Comparison of ENCODE assay signal across 1 cellular context in the genomic region with DNA sequence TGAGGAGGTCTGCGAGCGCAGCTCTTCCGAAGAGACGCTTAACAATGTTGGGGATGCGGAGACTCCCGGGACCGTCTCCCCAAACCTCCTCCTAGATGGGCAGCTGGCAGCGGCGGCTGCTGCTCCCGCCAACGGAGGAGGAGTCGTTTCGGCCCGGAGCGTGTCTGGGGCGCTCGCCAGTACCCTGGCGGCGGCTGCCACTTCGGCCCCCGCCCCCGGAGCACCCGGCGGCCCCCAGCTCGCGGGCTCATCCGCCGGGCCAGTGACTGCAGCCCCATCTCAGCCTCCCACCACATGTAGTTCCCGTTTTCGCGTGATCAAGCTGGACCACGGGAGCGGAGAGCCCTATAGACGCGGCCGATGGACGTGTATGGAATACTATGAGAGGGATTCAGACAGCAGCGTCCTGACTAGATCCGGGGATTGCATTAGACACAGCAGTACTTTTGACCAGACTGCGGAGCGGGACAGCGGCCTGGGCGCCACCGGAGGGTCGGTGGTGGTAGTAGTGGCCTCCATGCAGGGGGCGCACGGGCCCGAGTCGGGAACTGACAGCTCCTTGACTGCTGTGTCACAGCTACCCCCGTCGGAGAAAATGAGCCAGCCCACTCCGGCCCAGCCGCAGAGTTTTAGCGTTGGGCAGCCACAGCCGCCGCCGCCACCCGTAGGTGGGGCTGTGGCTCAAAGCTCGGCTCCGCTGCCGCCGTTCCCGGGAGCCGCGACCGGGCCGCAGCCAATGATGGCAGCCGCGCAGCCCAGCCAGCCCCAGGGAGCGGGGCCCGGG.
TF ChIP-seq lines count a peak whose summit lies in the region.

No MANE protein-coding gene starts in this region.

TF ChIP-seq in A549, 52 proteins besides CTCF, POLR2A, EP300 and RAD21 (continued from another document):
- TF ChIP-seq KDM1A (IDR thresholded peaks at IDR 0.05; ENCODE audit: low read depth) (0 out of 2 replicates have a peak, but pooled peaks have one; percentile 31), RNF2 (IDR thresholded peaks at IDR 0.05; ENCODE audit: borderline replicate concordance, low read depth) (no peak), CBX8 (IDR thresholded peaks at IDR 0.05) (no peak), KDM5A (IDR thresholded peaks at IDR 0.05) (no peak), FOXS1 (CRISPR knock-in tag; IDR thresholded peaks at IDR 0.05) (no peak), HDAC2 (IDR thresholded peaks at IDR 0.05) (no peak), CEBPB (IDR thresholded peaks at IDR 0.05) (no peak), GATA3 (IDR thresholded peaks at IDR 0.05; ENCODE audit: borderline replicate concordance) (no peak), ZC3H11A (IDR thresholded peaks at IDR 0.05) (no peak), FOSB (CRISPR knock-in tag; IDR thresholded peaks at IDR 0.05) (no peak), HEYL (CRISPR knock-in tag; IDR thresholded peaks at IDR 0.05) (no peak), JUN (IDR thresholded peaks at IDR 0.05) (peak in 1 of 2 experiments; percentile 59; a peak in 1 of 5 replicates), FOSL2 (IDR thresholded peaks at IDR 0.05) (no peak), FOSL2 (CRISPR knock-in tag; IDR thresholded peaks at IDR 0.05) (no peak), RCOR1 (IDR thresholded peaks at IDR 0.05; ENCODE audit: low read depth, low read length) (no peak)
- TF ChIP-seq, protein P1, sequence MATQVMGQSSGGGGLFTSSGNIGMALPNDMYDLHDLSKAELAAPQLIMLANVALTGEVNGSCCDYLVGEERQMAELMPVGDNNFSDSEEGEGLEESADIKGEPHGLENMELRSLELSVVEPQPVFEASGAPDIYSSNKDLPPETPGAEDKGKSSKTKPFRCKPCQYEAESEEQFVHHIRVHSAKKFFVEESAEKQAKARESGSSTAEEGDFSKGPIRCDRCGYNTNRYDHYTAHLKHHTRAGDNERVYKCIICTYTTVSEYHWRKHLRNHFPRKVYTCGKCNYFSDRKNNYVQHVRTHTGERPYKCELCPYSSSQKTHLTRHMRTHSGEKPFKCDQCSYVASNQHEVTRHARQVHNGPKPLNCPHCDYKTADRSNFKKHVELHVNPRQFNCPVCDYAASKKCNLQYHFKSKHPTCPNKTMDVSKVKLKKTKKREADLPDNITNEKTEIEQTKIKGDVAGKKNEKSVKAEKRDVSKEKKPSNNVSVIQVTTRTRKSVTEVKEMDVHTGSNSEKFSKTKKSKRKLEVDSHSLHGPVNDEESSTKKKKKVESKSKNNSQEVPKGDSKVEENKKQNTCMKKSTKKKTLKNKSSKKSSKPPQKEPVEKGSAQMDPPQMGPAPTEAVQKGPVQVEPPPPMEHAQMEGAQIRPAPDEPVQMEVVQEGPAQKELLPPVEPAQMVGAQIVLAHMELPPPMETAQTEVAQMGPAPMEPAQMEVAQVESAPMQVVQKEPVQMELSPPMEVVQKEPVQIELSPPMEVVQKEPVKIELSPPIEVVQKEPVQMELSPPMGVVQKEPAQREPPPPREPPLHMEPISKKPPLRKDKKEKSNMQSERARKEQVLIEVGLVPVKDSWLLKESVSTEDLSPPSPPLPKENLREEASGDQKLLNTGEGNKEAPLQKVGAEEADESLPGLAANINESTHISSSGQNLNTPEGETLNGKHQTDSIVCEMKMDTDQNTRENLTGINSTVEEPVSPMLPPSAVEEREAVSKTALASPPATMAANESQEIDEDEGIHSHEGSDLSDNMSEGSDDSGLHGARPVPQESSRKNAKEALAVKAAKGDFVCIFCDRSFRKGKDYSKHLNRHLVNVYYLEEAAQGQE (IDR thresholded peaks at IDR 0.05) = no peak
- TF ChIP-seq, protein P2, sequence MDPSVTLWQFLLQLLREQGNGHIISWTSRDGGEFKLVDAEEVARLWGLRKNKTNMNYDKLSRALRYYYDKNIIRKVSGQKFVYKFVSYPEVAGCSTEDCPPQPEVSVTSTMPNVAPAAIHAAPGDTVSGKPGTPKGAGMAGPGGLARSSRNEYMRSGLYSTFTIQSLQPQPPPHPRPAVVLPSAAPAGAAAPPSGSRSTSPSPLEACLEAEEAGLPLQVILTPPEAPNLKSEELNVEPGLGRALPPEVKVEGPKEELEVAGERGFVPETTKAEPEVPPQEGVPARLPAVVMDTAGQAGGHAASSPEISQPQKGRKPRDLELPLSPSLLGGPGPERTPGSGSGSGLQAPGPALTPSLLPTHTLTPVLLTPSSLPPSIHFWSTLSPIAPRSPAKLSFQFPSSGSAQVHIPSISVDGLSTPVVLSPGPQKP (IDR thresholded peaks at IDR 0.05; ENCODE audit: low read depth, low read length) = no peak
TF ChIP-seq in A549: peak in this region for 3.
